In the genomic region with DNA sequence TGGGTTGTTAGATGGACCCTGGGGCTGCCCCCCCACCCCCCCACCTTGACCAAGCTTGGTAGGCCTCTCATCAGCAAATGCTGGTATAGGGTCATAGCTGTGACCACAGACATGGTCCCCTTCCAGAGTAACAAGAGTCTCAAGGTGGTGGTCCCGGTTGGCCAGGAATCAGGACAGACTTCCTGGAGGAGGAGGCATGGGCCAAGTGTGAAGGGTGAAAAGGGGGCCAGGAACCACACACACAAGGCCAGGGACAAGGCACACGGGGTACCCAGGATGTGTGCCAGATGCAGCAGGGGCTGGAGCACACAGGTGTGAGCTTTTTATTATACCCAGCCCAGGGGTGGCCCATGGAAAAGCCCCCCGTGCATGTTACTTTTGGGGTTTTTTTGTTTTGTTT, we compare ENCODE assay signal across 15 cellular contexts. TPM values are rescaled to one million over a fixed set of nuclear protein-coding genes. Genes with fewer than 3 reads are reported as not detected.
DNase-seq lines count a peak whose midpoint lies in the region; FAIRE-seq and TF ChIP-seq lines count a peak whose summit lies in the region.
"Had no signal": no experiment of that assay in that cellular context is flagged by ENCODE, and none has a peak within 500 bp of the region (broad histone marks: within the 10 kb centered on the region; RNA-seq: fewer than 3 reads in every experiment).

No MANE protein-coding gene starts in this region.

- H3K27ac Mint-ChIP-seq in activated T-cell treated with anti-CD3 and anti-CD28 coated beads, Interleukin-2, amount 50 U/mL, for 24 hours = peak overlapping the region; percentile 95
- H3K27ac Mint-ChIP-seq in astrocyte (ENCODE audit: unreplicated experiment) = no peak overlapping the region
- no peak overlapping the region for H3K27ac Mint-ChIP-seq in progenitor cell of endocrine pancreas

- peaks cover 76% of the 10 kb centered on the region for H3K36me3 Mint-ChIP-seq in activated T-cell treated with anti-CD3 and anti-CD28 coated beads, Interleukin-2, amount 50 U/mL, for 24 hours (ENCODE audit: low read depth)
- H3K36me3 Mint-ChIP-seq in astrocyte (ENCODE audit: low read depth, unreplicated experiment) = peaks cover 16% of the 10 kb centered on the region
- peaks cover 8% of the 10 kb centered on the region for H3K36me3 Mint-ChIP-seq in progenitor cell of endocrine pancreas (ENCODE audit: insufficient read depth)

- peaks cover 9% of the 10 kb centered on the region for H3K4me1 ChIP-seq in astrocyte (ENCODE audit: insufficient read depth, low read length)
- H3K4me1 ChIP-seq: SJCRH30 had no signal

- H3K9me3 ChIP-seq in MG63 = no peaks in the 10 kb centered on the region
- no peaks in the 10 kb centered on the region for H3K9me3 ChIP-seq in astrocyte (ENCODE audit: insufficient read depth, low read depth, low read length)
- H3K9me3 ChIP-seq: adrenal gland, SJCRH30 had no signal

- H3K4me1 Mint-ChIP-seq in activated T-cell treated with anti-CD3 and anti-CD28 coated beads, Interleukin-2, amount 50 U/mL, for 24 hours (ENCODE audit: low read depth) = peaks cover 20% of the 10 kb centered on the region
- H3K4me1 Mint-ChIP-seq in astrocyte (ENCODE audit: low read depth, unreplicated experiment) (peaks cover 2% of the 10 kb centered on the region), progenitor cell of endocrine pancreas (ENCODE audit: low read depth) (peaks cover 6% of the 10 kb centered on the region)

- TF ChIP-seq CTCF in astrocyte (IDR thresholded peaks at IDR 0.05; ENCODE audit: insufficient read depth, low read depth, low read length) = no peak
- TF ChIP-seq CTCF in progenitor cell of endocrine pancreas (IDR thresholded peaks at IDR 0.05; ENCODE audit: unreplicated experiment) = no peak

- no peak overlapping the region for H3K27ac ChIP-seq in astrocyte (ENCODE audit: low read depth, low read length)
- H3K27ac ChIP-seq: KMS-11, SJCRH30 had no signal

- H3K36me3 ChIP-seq in MG63 = peaks cover 65% of the 10 kb centered on the region
- peaks cover 10% of the 10 kb centered on the region for H3K36me3 ChIP-seq in astrocyte (ENCODE audit: insufficient read depth, low read length)

- H3K27me3 ChIP-seq in MG63 (no peaks in the 10 kb centered on the region), astrocyte (ENCODE audit: insufficient read depth, low read length) (no peaks in the 10 kb centered on the region)
- H3K27me3 ChIP-seq: adrenal gland, SJCRH30 had no signal

- no peak overlapping the region for H3K4me2 ChIP-seq in astrocyte (ENCODE audit: low read length)
- H3K4me2 ChIP-seq: KMS-11 had no signal

- peaks cover 7% of the 10 kb centered on the region for H4K20me1 ChIP-seq in astrocyte (ENCODE audit: insufficient read depth, low read length)

- peaks cover 18% of the 10 kb centered on the region for H3K79me2 ChIP-seq in astrocyte (ENCODE audit: insufficient read depth, low read length)

- H3K4me3 ChIP-seq in MG63 (peak overlapping the region; percentile 73), astrocyte (ENCODE audit: insufficient read depth, low read depth, low read length) (no peak overlapping the region)

- H2AFZ ChIP-seq in astrocyte (ENCODE audit: low read depth, low read length) = no peak overlapping the region

- no peak for FAIRE-seq in astrocyte (lab: Jason Lieb, UNC)

- H3K27me3 Mint-ChIP-seq in activated T-cell treated with anti-CD3 and anti-CD28 coated beads, Interleukin-2, amount 50 U/mL, for 24 hours = no peaks in the 10 kb centered on the region
- H3K27me3 Mint-ChIP-seq in astrocyte (ENCODE audit: low read depth, unreplicated experiment) = no peaks in the 10 kb centered on the region
- H3K27me3 Mint-ChIP-seq in progenitor cell of endocrine pancreas = no peaks in the 10 kb centered on the region

- H3K9ac ChIP-seq in astrocyte (ENCODE audit: low read length) = no peak overlapping the region
- H3K9ac ChIP-seq: KMS-11 had no signal

- H3K4me3 Mint-ChIP-seq in activated T-cell treated with anti-CD3 and anti-CD28 coated beads, Interleukin-2, amount 50 U/mL, for 24 hours = peak overlapping the region; percentile 90
- H3K4me3 Mint-ChIP-seq in astrocyte (ENCODE audit: unreplicated experiment) (peak overlapping the region; percentile 79), progenitor cell of endocrine pancreas (ENCODE audit: low read depth) (peak overlapping the region; percentile 45)

- DNase-seq in activated T-cell treated with anti-CD3 and anti-CD28 coated beads, Interleukin-2, amount 50 U/mL, for 24 hours = no peak
- DNase-seq in activated T-cell treated with anti-CD3 and anti-CD28 coated beads for 4 hours (no peak), MG63 (no peak), astrocyte (ENCODE audit: low read depth) (no peak), progenitor cell of endocrine pancreas (ENCODE audit: low spot score, unreplicated experiment) (no peak), SK-N-DZ (ENCODE audit: low spot score) (no peak), NCI-H2029 (lab: John Stamatoyannopoulos, UW) (no peak), A172 (ENCODE audit: low spot score) (no peak)
- DNase-seq: activated CD4-positive, alpha-beta T cell treated with anti-CD3 and anti-CD28 coated beads for 1 hour; adrenal gland; left ventricle myocardium superior; NCI-H187 treated with DMSO at 0.1 percent for 48 hours; NCI-H82 had no signal

- no peaks in the 10 kb centered on the region for H3K9me3 Mint-ChIP-seq in activated T-cell treated with anti-CD3 and anti-CD28 coated beads, Interleukin-2, amount 50 U/mL, for 24 hours
- no peaks in the 10 kb centered on the region for H3K9me3 Mint-ChIP-seq in astrocyte (ENCODE audit: unreplicated experiment)
- H3K9me3 Mint-ChIP-seq in progenitor cell of endocrine pancreas (ENCODE audit: low read depth) = no peaks in the 10 kb centered on the region

RNA-seq across cellular contexts. Expression of a gene that starts 1.0 kb away (rescaled TPM):
- 27.8 and 37.2 TPM in 2 replicates for total RNA-seq in MG63 (2014; rRNA removed; shearing (Covaris generic); ENCODE audit: low replicate concordance)
- total RNA-seq in astrocyte = 25.8 and 26.6 TPM in 2 replicates
- total RNA-seq in progenitor cell of endocrine pancreas = 20.3 and 23.0 TPM in 2 replicates
- polyA plus RNA-seq in SK-N-DZ (2014; cell fraction: cytosol; rRNA removed) = 38.5 and 40.1 TPM in 2 replicates
- 104 and 138 TPM in 2 replicates for polyA plus RNA-seq in SK-N-DZ (2014; cell fraction: nucleus; rRNA removed)
- total RNA-seq in A172 (2014; rRNA removed; shearing (Covaris generic)) = 19.2 and 26.9 TPM in 2 replicates

RNA-seq across cellular contexts. Expression of a gene that starts 11.0 kb away (rescaled TPM):
- total RNA-seq in MG63 (2014; rRNA removed; shearing (Covaris generic); ENCODE audit: low replicate concordance) = 70.3 and 247 TPM in 2 replicates
- total RNA-seq in astrocyte (114 and 138 TPM in 2 replicates), progenitor cell of endocrine pancreas (78.4 and 90.1 TPM in 2 replicates)
- polyA plus RNA-seq in SK-N-DZ (2014; cell fraction: cytosol; rRNA removed) = 73.6 and 75.3 TPM in 2 replicates
- polyA plus RNA-seq in SK-N-DZ (2014; cell fraction: nucleus; rRNA removed) = 52.5 and 73.6 TPM in 2 replicates
- 222 and 261 TPM in 2 replicates for total RNA-seq in A172 (2014; rRNA removed; shearing (Covaris generic))

RNA-seq across cellular contexts. Expression of a gene that starts 31.9 kb away (rescaled TPM):
- 4.8 and 7.9 TPM in 2 replicates for total RNA-seq in MG63 (2014; rRNA removed; shearing (Covaris generic); ENCODE audit: low replicate concordance)
- total RNA-seq in astrocyte = 9.5 and 10.6 TPM in 2 replicates
- 30.9 and 34.6 TPM in 2 replicates for total RNA-seq in progenitor cell of endocrine pancreas
- 6.1 and 6.4 TPM in 2 replicates for polyA plus RNA-seq in SK-N-DZ (2014; cell fraction: cytosol; rRNA removed)
- 4.0 and 11.4 TPM in 2 replicates for polyA plus RNA-seq in SK-N-DZ (2014; cell fraction: nucleus; rRNA removed)
- total RNA-seq in A172 (2014; rRNA removed; shearing (Covaris generic)) = 4.5 and 6.8 TPM in 2 replicates
